1 cellular context compared by ENCODE assay signal in the genomic region with DNA sequence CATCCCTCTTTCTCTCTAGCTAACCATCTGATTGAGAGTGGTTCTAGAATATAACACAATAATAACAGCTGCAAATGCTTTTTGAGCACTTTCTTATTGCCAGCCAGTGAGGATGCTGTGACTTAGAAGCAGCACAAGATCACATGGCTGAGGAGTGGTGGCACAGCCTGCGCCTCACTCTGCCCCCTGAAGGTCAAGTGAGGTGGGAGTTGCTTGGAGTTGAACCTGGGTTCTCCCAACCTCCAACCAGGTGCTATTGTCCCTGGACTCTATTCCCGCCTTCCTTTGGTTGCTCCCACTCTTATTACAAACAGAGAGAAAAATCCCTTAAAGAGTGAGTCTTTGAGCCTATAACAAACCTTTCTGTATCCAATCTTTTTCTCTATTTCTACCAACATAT.
TF ChIP-seq lines count a peak whose summit lies in the region.

No MANE protein-coding gene starts in this region.

TF ChIP-seq in SK-N-SH, 30 proteins besides CTCF, POLR2A, EP300 and RAD21 (continued from another document):
- TF ChIP-seq, protein P1, sequence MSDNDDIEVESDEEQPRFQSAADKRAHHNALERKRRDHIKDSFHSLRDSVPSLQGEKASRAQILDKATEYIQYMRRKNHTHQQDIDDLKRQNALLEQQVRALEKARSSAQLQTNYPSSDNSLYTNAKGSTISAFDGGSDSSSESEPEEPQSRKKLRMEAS (IDR thresholded peaks at IDR 0.05; ENCODE audit: low read depth): no peak
- no peak for TF ChIP-seq GABPA (IDR thresholded peaks at IDR 0.05; ENCODE audit: low read depth)
- TF ChIP-seq MEF2A (IDR thresholded peaks at IDR 0.05; ENCODE audit: borderline replicate concordance, low read depth): no peak
- no peak for TF ChIP-seq FOXJ3 (CRISPR knock-in tag; IDR thresholded peaks at IDR 0.05)
- no peak for TF ChIP-seq NRF1 (IDR thresholded peaks at IDR 0.05; ENCODE audit: low read depth, low read length)
- no peak for TF ChIP-seq RCOR1 (IDR thresholded peaks at IDR 0.05; ENCODE audit: low read length)
- TF ChIP-seq NFIC (IDR thresholded peaks at IDR 0.05; ENCODE audit: borderline replicate concordance): no peak
- no peak for TF ChIP-seq SMC3 (IDR thresholded peaks at IDR 0.05; ENCODE audit: low read depth, low read length)
- no peak for TF ChIP-seq SIN3A (IDR thresholded peaks at IDR 0.05; ENCODE audit: borderline replicate concordance, low read depth, low read length)
- no peak for TF ChIP-seq MXI1 (IDR thresholded peaks at IDR 0.05; ENCODE audit: low read depth, low read length)
- no peak for TF ChIP-seq TAF1 (IDR thresholded peaks at IDR 0.05; ENCODE audit: borderline replicate concordance, low read depth, low read length)
- no peak for TF ChIP-seq JUND (IDR thresholded peaks at IDR 0.05)
- TF ChIP-seq RXRA (IDR thresholded peaks at IDR 0.05; ENCODE audit: borderline replicate concordance, low read depth): no peak
- TF ChIP-seq USF2 (IDR thresholded peaks at IDR 0.05; ENCODE audit: borderline replicate concordance, low read depth, low read length): no peak
